21 cellular contexts compared by ENCODE assay signal in the genomic region with DNA sequence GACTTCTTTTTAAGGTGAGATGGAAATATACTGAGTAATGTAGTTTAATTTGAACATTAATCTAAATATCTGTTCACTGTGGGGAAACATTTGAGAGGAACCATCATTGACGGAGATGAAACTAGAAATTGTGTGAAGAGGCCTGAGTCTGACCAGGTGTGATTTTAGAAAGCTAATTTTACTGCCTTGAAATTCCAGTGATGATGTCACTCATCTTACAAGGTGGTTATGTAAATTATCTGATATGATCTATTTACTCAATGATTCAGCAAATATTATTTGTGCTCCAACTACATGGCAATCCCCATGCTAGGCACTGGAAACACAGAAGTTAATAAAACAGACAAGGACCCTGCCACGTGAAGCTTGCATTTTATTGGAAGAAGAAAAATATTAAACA.
DNase-seq lines count a peak whose midpoint lies in the region; ATAC-seq and TF ChIP-seq lines count a peak whose summit lies in the region.
"Had no signal": no experiment of that assay in that cellular context is flagged by ENCODE, and none has a peak within 500 bp of the region (broad histone marks: within the 10 kb centered on the region; RNA-seq: fewer than 3 reads in every experiment).

No MANE protein-coding gene starts in this region.

- H3K4me1 Mint-ChIP-seq in activated T-cell treated with anti-CD3 and anti-CD28 coated beads, Interleukin-2, amount 50 U/mL, for 72 hours (ENCODE audit: low read depth), result peaks cover 8% of the 10 kb centered on the region

- H3K36me3 Mint-ChIP-seq in activated T-cell treated with anti-CD3 and anti-CD28 coated beads, Interleukin-2, amount 50 U/mL, for 72 hours (ENCODE audit: insufficient read depth in 2 of 2), result no peaks in the 10 kb centered on the region
- H3K36me3 Mint-ChIP-seq: activated naive CD8-positive, alpha-beta T cell treated with anti-CD3 and anti-CD28 coated beads, Interleukin-2, amount 10 ng/mL, durations not matched to agents 7 days and 5 days; stimulated activated naive B cell treated with anti-CD40 and anti-IgM and Interleukin-4, amounts not matched to agents 10 μg/mL and 1 μg/mL and 100 μg/mL, for 72 hours had no signal

- H3K36me3 ChIP-seq in MM.1S (replicated peaks; ENCODE audit: insufficient read depth, low read length), result no peaks in the 10 kb centered on the region
- H3K36me3 ChIP-seq: gastroesophageal sphincter, neutrophil, SJCRH30 had no signal

- peaks cover 6% of the 10 kb centered on the region; the same call in 1 of the 2 replicates for H3F3A ChIP-seq in MM.1S (ENCODE audit: insufficient read depth, low read length)

- 0 out of 2 replicates have a peak overlapping the region, but pooled peaks have one; percentile 6 for H3K9ac ChIP-seq in MM.1S (ENCODE audit: low read length)

- no peaks in the 10 kb centered on the region for H3K9me2 ChIP-seq in MM.1S (replicated peaks; ENCODE audit: insufficient read depth, low read length)

- H3K27ac Mint-ChIP-seq in activated T-cell treated with anti-CD3 and anti-CD28 coated beads, Interleukin-2, amount 50 U/mL, for 72 hours, result no peak overlapping the region
- H3K27ac Mint-ChIP-seq: activated naive CD8-positive, alpha-beta T cell treated with anti-CD3 and anti-CD28 coated beads, Interleukin-2, amount 10 ng/mL, durations not matched to agents 7 days and 5 days; activated T-helper 1 cell treated with anti-CD3 and anti-CD28 coated beads, Interleukin-12 subunit alpha, Interleukin-12 subunit beta, Interleukin-2, Interleukin-4 antibody, amounts not matched to agents 30 ng/mL and 10 ng/mL and 1 ng/mL, durations not matched to agents 14 hours and 24 hours and 36 hours; stimulated activated naive B cell treated with anti-CD40 and anti-IgM and Interleukin-4, amounts not matched to agents 10 μg/mL and 1 μg/mL and 100 μg/mL, for 72 hours had no signal

- no peaks in the 10 kb centered on the region for H4K20me1 ChIP-seq in MM.1S (ENCODE audit: insufficient read depth, low read length)

- H3K4me2 ChIP-seq in MM.1S (ENCODE audit: low read depth, low read length), result peak overlapping the region; percentile 12; the same call in 1 of the 2 replicates

- H3K9me3 Mint-ChIP-seq in activated T-cell treated with anti-CD3 and anti-CD28 coated beads, Interleukin-2, amount 50 U/mL, for 72 hours, result no peaks in the 10 kb centered on the region
- H3K9me3 Mint-ChIP-seq: activated T-helper 1 cell treated with anti-CD3 and anti-CD28 coated beads, Interleukin-12 subunit alpha, Interleukin-12 subunit beta, Interleukin-2, Interleukin-4 antibody, amounts not matched to agents 30 ng/mL and 10 ng/mL and 1 ng/mL, durations not matched to agents 14 hours and 24 hours and 36 hours; stimulated activated naive B cell treated with anti-CD40 and anti-IgM and Interleukin-4, amounts not matched to agents 10 μg/mL and 1 μg/mL and 100 μg/mL, for 72 hours had no signal

- no peaks in the 10 kb centered on the region for H3K9me3 ChIP-seq in MM.1S (replicated peaks; ENCODE audit: insufficient read depth, low read length)
- H3K9me3 ChIP-seq: gastroesophageal sphincter, neutrophil, SJCRH30 had no signal

- H3K79me2 ChIP-seq in MM.1S (ENCODE audit: low read length), result no peaks in the 10 kb centered on the region

- no peak overlapping the region for H2AFZ ChIP-seq in MM.1S (ENCODE audit: low read length)

- H3K4me1 ChIP-seq in MM.1S (ENCODE audit: low read length), result peaks cover 13% of the 10 kb centered on the region; the same call in 1 of the 2 replicates
- H3K4me1 ChIP-seq: gastroesophageal sphincter had no signal

- H3K27me3 ChIP-seq in MM.1S (replicated peaks; ENCODE audit: insufficient read depth, low read length), result no peaks in the 10 kb centered on the region
- H3K27me3 ChIP-seq: dorsolateral prefrontal cortex, gastroesophageal sphincter, neutrophil, SJCRH30 had no signal

- no peaks in the 10 kb centered on the region for H3K27me3 Mint-ChIP-seq in activated T-cell treated with anti-CD3 and anti-CD28 coated beads, Interleukin-2, amount 50 U/mL, for 72 hours (ENCODE audit: low read depth)
- H3K27me3 Mint-ChIP-seq: activated naive CD8-positive, alpha-beta T cell treated with anti-CD3 and anti-CD28 coated beads, Interleukin-2, amount 10 ng/mL, durations not matched to agents 7 days and 5 days had no signal

- H3K4me3 ChIP-seq in MM.1S (ENCODE audit: low read length), result no peak overlapping the region
- H3K4me3 ChIP-seq: dorsolateral prefrontal cortex, gastroesophageal sphincter, SJCRH30 had no signal

- H3K4me3 Mint-ChIP-seq in activated T-cell treated with anti-CD3 and anti-CD28 coated beads, Interleukin-2, amount 50 U/mL, for 72 hours, result no peak overlapping the region
- H3K4me3 Mint-ChIP-seq: activated naive CD8-positive, alpha-beta T cell treated with anti-CD3 and anti-CD28 coated beads, Interleukin-2, amount 10 ng/mL, durations not matched to agents 7 days and 5 days; activated T-helper 1 cell treated with anti-CD3 and anti-CD28 coated beads, Interleukin-12 subunit alpha, Interleukin-12 subunit beta, Interleukin-2, Interleukin-4 antibody, amounts not matched to agents 30 ng/mL and 10 ng/mL and 1 ng/mL, durations not matched to agents 14 hours and 24 hours and 36 hours; stimulated activated naive B cell treated with anti-CD40 and anti-IgM and Interleukin-4, amounts not matched to agents 10 μg/mL and 1 μg/mL and 100 μg/mL, for 72 hours had no signal

- ATAC-seq in GM18502 (IDR thresholded peaks at IDR 0.05; ENCODE audit: poor library complexity, unreplicated experiment) (peak; percentile 66), GM21576 (IDR thresholded peaks at IDR 0.05; ENCODE audit: unreplicated experiment) (peak; percentile 61), GM18505 (IDR thresholded peaks at IDR 0.05; ENCODE audit: unreplicated experiment) (no peak)
- no peak for ATAC-seq in activated T-cell treated with anti-CD3 and anti-CD28 coated beads, Interleukin-2, amount 50 U/mL, for 72 hours (replicated peaks in 1 of 2)
- ATAC-seq: gastroesophageal sphincter; left ventricle myocardium superior; stimulated activated naive B cell treated with anti-CD40 and anti-IgM and Interleukin-4, amounts not matched to agents 10 μg/mL and 1 μg/mL and 100 μg/mL, for 72 hours had no signal

- H3K27ac ChIP-seq in MM.1S (ENCODE audit: low read length) (peak overlapping the region; percentile 57; the same call in 1 of the 2 replicates), epithelial cell of prostate (peak overlapping the region; percentile 37)
- H3K27ac ChIP-seq: dorsolateral prefrontal cortex, gastroesophageal sphincter, neutrophil, SJCRH30 had no signal

- TF ChIP-seq CTCF in MM.1S (IDR thresholded peaks at IDR 0.05; ENCODE audit: low read length), result no peak

- DNase-seq in MM.1S (peak; percentile 48), epithelial cell of prostate (ENCODE audit: low read depth, low spot score) (peak; percentile 48), mucosa of gallbladder (ENCODE audit: low spot score) (no peak), GM03348 (ENCODE audit: low spot score) (no peak)
- DNase-seq in activated T-cell treated with anti-CD3 and anti-CD28 coated beads, Interleukin-2, amount 50 U/mL, for 72 hours, result no peak
- DNase-seq: activated CD4-positive, CD25-positive, alpha-beta regulatory T cell; activated naive CD8-positive, alpha-beta T cell treated with anti-CD3 and anti-CD28 coated beads, Interleukin-2, amount 10 ng/mL, durations not matched to agents 7 days and 5 days; dorsolateral prefrontal cortex; GDM1; left ventricle myocardium superior; NCI-H2029; retina; SJCRH30; stimulated activated CD4-positive, alpha-beta T cell treated with anti-CD3 and anti-CD28 coated beads, Interleukin-15, amount 100 ng/mL, for 24 hours; stimulated activated naive B cell treated with anti-CD40 and anti-IgM and Interleukin-4, amounts not matched to agents 10 μg/mL and 1 μg/mL and 100 μg/mL, for 72 hours had no signal

- TF ChIP-seq POLR2A in GM18505 (IDR thresholded peaks at IDR 0.05; ENCODE audit: borderline replicate concordance, extremely low read depth, insufficient read depth, insufficient read length), result no peak

Comparison
In these comparisons a context has a peak if more than half of its experiments do, and no peak if none do; other contexts are left out.
1. ATAC-seq: peak in GM18502 (single experiment) and GM21576 (single experiment); none in activated T-cell treated with anti-CD3 and anti-CD28 coated beads, Interleukin-2, amount 50 U/mL, for 72 hours (0 of 2) and GM18505 (single experiment).
2. DNase-seq: peak in MM.1S (single experiment) and epithelial cell of prostate (single experiment); none in activated T-cell treated with anti-CD3 and anti-CD28 coated beads, Interleukin-2, amount 50 U/mL, for 72 hours (0 of 2), mucosa of gallbladder (single experiment) and GM03348 (single experiment).